ENCODE assay signal across 12 cellular contexts in the genomic region with DNA sequence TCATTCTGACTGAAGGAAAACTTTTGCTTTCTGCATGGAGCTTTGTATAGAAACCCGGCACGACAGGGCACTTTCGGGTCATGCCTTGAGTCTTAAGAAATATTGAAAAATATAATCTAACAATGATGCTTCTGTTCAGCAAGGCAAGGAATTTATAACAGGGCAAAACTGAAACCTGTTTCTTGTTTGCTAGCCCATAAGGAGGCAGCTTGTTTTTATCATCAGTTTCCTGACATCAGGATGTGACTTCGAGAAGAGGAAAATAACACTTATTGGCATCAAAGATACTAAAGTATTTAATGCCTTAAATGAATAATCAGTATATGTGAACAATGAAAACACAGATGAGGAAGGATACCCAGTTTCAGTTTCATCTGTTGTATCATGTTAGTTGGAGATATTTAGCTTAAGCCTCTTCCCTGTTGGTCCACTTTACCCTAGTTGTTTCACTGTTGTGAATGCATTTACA.
A peak's percentile ranks its signal among the peaks of the same experiment; 100 is the strongest.
DNase-seq lines count a peak whose midpoint lies in the region; ATAC-seq, FAIRE-seq and TF ChIP-seq lines count a peak whose summit lies in the region.
"Had no signal": no experiment of that assay in that cellular context is flagged by ENCODE, and none has a peak within 500 bp of the region (broad histone marks: within the 10 kb centered on the region; RNA-seq: fewer than 3 reads in every experiment).

No MANE protein-coding gene starts in this region.

- H3K27ac ChIP-seq in heart left ventricle (peak overlapping the region in 1 of 12 donors; percentile 37), esophagus squamous epithelium (no peak overlapping the region)

- peak; percentile 80 for ATAC-seq in GM21423 (IDR thresholded peaks at IDR 0.05; ENCODE audit: unreplicated experiment)
- ATAC-seq in HG03520 (IDR thresholded peaks at IDR 0.05; ENCODE audit: unreplicated experiment), result peak; percentile 67
- ATAC-seq in heart left ventricle, result no peak
- ATAC-seq: sciatic nerve had no signal

- H3K9me3 ChIP-seq in heart left ventricle, result no peaks in the 10 kb centered on the region
- H3K9me3 ChIP-seq in esophagus squamous epithelium, result no peaks in the 10 kb centered on the region

- peak; percentile 60 for FAIRE-seq in GM18507 (lab: Jason Lieb, UNC)

- H3K4me3 ChIP-seq in heart left ventricle, result no peak overlapping the region
- no peak overlapping the region for H3K4me3 ChIP-seq in esophagus squamous epithelium

- peaks cover 0 to 16% (median 3%) of the 10 kb centered on the region in 12 donors for H3K4me1 ChIP-seq in heart left ventricle
- H3K4me1 ChIP-seq in esophagus squamous epithelium, result peaks cover 0 to 7% (median 3%) of the 10 kb centered on the region in 3 donors

- 38 to 59% (median 47%) methylated on average over 4 of the region's 4 CpGs for WGBS in heart left ventricle, 4 donors
- 40 to 43% methylated on average over 4 of the region's 4 CpGs for WGBS in esophagus squamous epithelium, 2 donors

- intact Hi-C loops in heart left ventricle (cut with DNase I) (no loop called here), esophagus squamous epithelium (cut with DNase I) (no loop called here)

- DNase-seq in GM18507 (ENCODE audit: extremely low spot score, insufficient read length, low read depth) (no peak), fibroblast of peridontal ligament (ENCODE audit: extremely low read depth) (peak; percentile 45), NCI-H1048 (lab: John Stamatoyannopoulos, UW) (no peak), heart left ventricle (no peak), NCI-H1694 (lab: John Stamatoyannopoulos, UW) (no peak), esophagus squamous epithelium (lab: John Stamatoyannopoulos, UW) (no peak)
- DNase-seq: cerebellar nuclear complex, EL, NCI-H1930 had no signal

- TF ChIP-seq POLR2A in heart left ventricle (IDR thresholded peaks at IDR 0.05), result no peak
- TF ChIP-seq POLR2A in esophagus squamous epithelium (IDR thresholded peaks at IDR 0.05), result no peak

- no peak for TF ChIP-seq CTCF in heart left ventricle (IDR thresholded peaks at IDR 0.05)
- no peak for TF ChIP-seq CTCF in esophagus squamous epithelium (IDR thresholded peaks at IDR 0.05)

- H3K27me3 ChIP-seq in heart left ventricle (no peaks in the 10 kb centered on the region), esophagus squamous epithelium (no peaks in the 10 kb centered on the region)

- H3K36me3 ChIP-seq in heart left ventricle (no peaks in the 10 kb centered on the region), esophagus squamous epithelium (no peaks in the 10 kb centered on the region)

Comparison
In these comparisons a context has a peak if more than half of its experiments do, and no peak if none do; other contexts are left out.
1. ATAC-seq: peak in GM21423 (single experiment) and HG03520 (single experiment); none in heart left ventricle (0 of 4).